Comparison of ENCODE assay signal across 15 cellular contexts in genomic region chr3:125024817-125025216, GRCh38. TPM values are rescaled to one million over a fixed set of nuclear protein-coding genes. Genes with fewer than 3 reads are reported as not detected.
DNase-seq lines count a peak whose midpoint lies in the region; ATAC-seq and TF ChIP-seq lines count a peak whose summit lies in the region.
"Had no signal": no experiment of that assay in that cellular context is flagged by ENCODE, and none has a peak within 500 bp of the region (broad histone marks: within the 10 kb centered on the region; RNA-seq: fewer than 3 reads in every experiment).

No MANE protein-coding gene starts in this region.

- H3K27me3 ChIP-seq in heart left ventricle, result no peaks in the 10 kb centered on the region
- H3K27me3 ChIP-seq: tibial artery had no signal

- peaks cover 0 to 85% (median 70%) of the 10 kb centered on the region in 9 donors for H3K36me3 ChIP-seq in heart left ventricle

- peaks cover 0 to 80% (median 48%) of the 10 kb centered on the region in 12 donors for H3K4me1 ChIP-seq in heart left ventricle

- intact Hi-C loops in heart left ventricle (cut with DNase I), result loop anchor here in 1 of 10 donors (5.0 kb wide), 1 partner anchor 32 kb away; the partner anchor contains the start of gene HEG1

- H3K9me3 ChIP-seq in heart left ventricle, result no peaks in the 10 kb centered on the region
- H3K9me3 ChIP-seq: tibial artery had no signal

- H3K4me1 Mint-ChIP-seq in nephron progenitor cell, result peaks cover 11% of the 10 kb centered on the region

- DNase-seq in DMS153 treated with DMSO at 0.1 percent for 48 hours (lab: John Stamatoyannopoulos, UW; ENCODE audit: unreplicated experiment) (peak; percentile 45), NCI-H510A treated with DMSO at 0.1 percent for 48 hours (lab: John Stamatoyannopoulos, UW) (peak; percentile 22), heart left ventricle (peak; percentile 40 to 73 (median 66)), nephron progenitor cell (no peak), GM20000 (ENCODE audit: low spot score) (no peak), HK-2 (ENCODE audit: unreplicated experiment) (no peak)
- DNase-seq: glutamatergic neuron; naive B cell; NCI-H524 treated with DMSO at 0.1 percent for 48 hours; stimulated activated CD4-positive, alpha-beta T cell treated with anti-CD3 and anti-CD28 coated beads, Interleukin-2, amount 100 ng/mL, for 48 hours; T-helper 1 cell had no signal

- peak; percentile 79 to 91 (median 88) for ATAC-seq in heart left ventricle
- ATAC-seq in HG03175 (IDR thresholded peaks at IDR 0.05; ENCODE audit: unreplicated experiment), result no peak
- ATAC-seq in HG02610 (IDR thresholded peaks at IDR 0.05; ENCODE audit: unreplicated experiment), result no peak

- WGBS in heart left ventricle, 4 donors, result 21 to 36% (median 29%) methylated on average over 5 of the region's 5 CpGs

- H3K9me3 Mint-ChIP-seq in nephron progenitor cell, result no peaks in the 10 kb centered on the region
- H3K9me3 Mint-ChIP-seq: naive B cell had no signal

- peaks cover 38% of the 10 kb centered on the region for H3K36me3 Mint-ChIP-seq in nephron progenitor cell (ENCODE audit: low read depth)

- H3K27me3 Mint-ChIP-seq in nephron progenitor cell (ENCODE audit: low read depth, poor library complexity), result no peaks in the 10 kb centered on the region
- H3K27me3 Mint-ChIP-seq: naive B cell had no signal

- no peak overlapping the region for H3K4me3 Mint-ChIP-seq in nephron progenitor cell
- H3K4me3 Mint-ChIP-seq: CD14-positive monocyte, naive B cell had no signal

- peak overlapping the region in 3 of 12 donors; percentile 2 to 16 (median 9) for H3K4me3 ChIP-seq in heart left ventricle
- H3K4me3 ChIP-seq: tibial artery had no signal

- peak overlapping the region; percentile 44 to 83 (median 72) for H3K27ac ChIP-seq in heart left ventricle

- TF ChIP-seq POLR2A in heart left ventricle (IDR thresholded peaks at IDR 0.05), result no peak

- peak overlapping the region; percentile 80 for H3K27ac Mint-ChIP-seq in nephron progenitor cell
- H3K27ac Mint-ChIP-seq: CD14-positive monocyte had no signal

- TF ChIP-seq CTCF in heart left ventricle (IDR thresholded peaks at IDR 0.05) (no peak), nephron progenitor cell (IDR thresholded peaks at IDR 0.05) (no peak), GM20000 (IDR thresholded peaks at IDR 0.05; ENCODE audit: extremely low read depth, missing control alignments) (no peak)

RNA-seq across cellular contexts. Expression of gene HEG1, which starts 31.0 kb away (rescaled TPM):
- total RNA-seq in heart left ventricle, result 100 to 1,000 TPM in 6 of 9 donors, 10 to 100 TPM in 3; 68.1 to 211 (median 121) TPM
- 10 to 100 TPM; 23.7 to 39.0 TPM for polyA plus RNA-seq in heart left ventricle

Comparison
In these comparisons a context has a peak if more than half of its experiments do, and no peak if none do; other contexts are left out.
1. DNase-seq: peak in DMS153 treated with DMSO at 0.1 percent for 48 hours (single experiment), NCI-H510A treated with DMSO at 0.1 percent for 48 hours (single experiment) and heart left ventricle (5 of 5); none in nephron progenitor cell (single experiment), GM20000 (single experiment) and HK-2 (single experiment).
2. ATAC-seq: peak in heart left ventricle (4 of 4); none in HG03175 (single experiment) and HG02610 (single experiment).